ENCODE assay signal across 18 cellular contexts in the genomic region with DNA sequence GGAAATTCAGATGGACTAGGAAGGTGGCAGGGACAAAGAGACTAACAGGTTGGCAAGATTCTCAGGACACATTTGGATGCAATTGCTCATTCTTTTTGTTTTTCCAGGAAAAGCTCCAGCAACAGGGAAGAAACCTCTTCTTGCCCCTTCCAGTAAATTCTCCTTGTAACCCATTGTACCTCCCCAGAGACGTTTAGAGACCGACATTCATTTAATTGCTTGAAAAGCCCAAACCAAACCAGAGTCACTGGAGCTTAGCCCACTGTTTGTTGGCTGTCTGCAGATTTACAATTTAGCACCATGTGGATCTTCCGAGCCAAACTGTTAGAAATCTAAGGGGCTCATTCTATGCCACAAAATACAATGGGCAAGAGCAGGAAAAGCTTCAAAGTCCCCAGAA.
A peak's percentile ranks its signal among the peaks of the same experiment; 100 is the strongest.
DNase-seq lines count a peak whose midpoint lies in the region; FAIRE-seq and TF ChIP-seq lines count a peak whose summit lies in the region.
"Had no signal": no experiment of that assay in that cellular context is flagged by ENCODE, and none has a peak within 500 bp of the region (broad histone marks: within the 10 kb centered on the region; RNA-seq: fewer than 3 reads in every experiment).

No MANE protein-coding gene starts in this region.

- in situ Hi-C loops in G401 (cut with HindIII; ENCODE audit: low sequenced_read_pairs): no loop called here

- H3K36me3 Mint-ChIP-seq in nephron (ENCODE audit: low read depth): no peaks in the 10 kb centered on the region

- peaks cover 8% of the 10 kb centered on the region for H3K27me3 Mint-ChIP-seq in nephron (ENCODE audit: low read depth)

- H3K27ac Mint-ChIP-seq in nephron: peak overlapping the region; percentile 26 to 63 (median 52)
- H3K27ac Mint-ChIP-seq: CD4-positive, alpha-beta T cell had no signal

- H3K9me3 Mint-ChIP-seq in nephron: no peaks in the 10 kb centered on the region
- H3K9me3 Mint-ChIP-seq: CD4-positive, alpha-beta T cell had no signal

- DNase-seq in G401 (ENCODE audit: low spot score) (peak; percentile 53), globus pallidus (ENCODE audit: low spot score) (peak; percentile 55), superior temporal gyrus (ENCODE audit: extremely low spot score) (peak; percentile 24), frontal cortex (ENCODE audit: low spot score in 2 of 2) (no peak), NCI-H82 treated with DMSO at 0.1 percent for 48 hours (lab: John Stamatoyannopoulos, UW; ENCODE audit: unreplicated experiment) (no peak)
- DNase-seq in activated CD4-positive, alpha-beta T cell treated with anti-CD3 and anti-CD28 coated beads for 4 hours: no peak
- DNase-seq: CD4-positive, alpha-beta T cell; COR-L47; DMS53; KBM-7; NCI-H1105 treated with DMSO at 0.1 percent for 48 hours; NCI-H2029; NCI-H446 treated with DMSO at 0.1 percent for 48 hours; NCI-H526; RPMI8226; SHP77 treated with DMSO at 0.1 percent for 48 hours had no signal

- H3K4me3 Mint-ChIP-seq in nephron: no peak overlapping the region
- H3K4me3 Mint-ChIP-seq: CD4-positive, alpha-beta T cell had no signal

- peaks cover 23% of the 10 kb centered on the region for H3K4me1 Mint-ChIP-seq in nephron

- no peak for FAIRE-seq in frontal cortex (lab: Jason Lieb, UNC)
- FAIRE-seq: G401.6 had no signal

- no peak for TF ChIP-seq CTCF in nephron (IDR thresholded peaks at IDR 0.05; ENCODE audit: unreplicated experiment in 3 of 3)

Comparison
In these comparisons a context has a peak if more than half of its experiments do, and no peak if none do; other contexts are left out.
1. DNase-seq: peak in G401 (single experiment), globus pallidus (single experiment) and superior temporal gyrus (single experiment); none in frontal cortex (0 of 2), activated CD4-positive, alpha-beta T cell treated with anti-CD3 and anti-CD28 coated beads for 4 hours (0 of 2) and NCI-H82 treated with DMSO at 0.1 percent for 48 hours (single experiment).